ENCODE assay signal across 8 cellular contexts in the genomic region with DNA sequence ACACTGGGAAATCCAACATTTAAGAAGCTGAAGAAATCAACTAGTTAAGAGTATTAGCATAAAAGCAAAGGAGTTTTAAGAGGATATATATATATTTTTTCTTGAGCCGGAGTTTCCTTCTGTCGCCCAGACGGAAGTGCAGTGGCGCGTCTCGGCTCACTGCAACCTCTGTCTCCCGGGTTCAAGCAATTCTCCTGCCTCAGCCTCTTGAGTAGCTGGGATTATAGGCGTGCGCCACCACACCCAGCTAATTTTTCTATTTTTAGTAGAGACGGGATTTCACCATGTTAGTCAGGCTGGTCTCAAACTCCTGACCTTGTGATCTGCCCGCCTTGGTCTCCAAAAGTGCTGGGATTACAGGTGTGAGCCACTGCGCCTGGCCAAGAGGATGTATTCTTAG. TPM values are rescaled to one million over a fixed set of nuclear protein-coding genes. Genes with fewer than 3 reads are reported as not detected.
A peak's percentile ranks its signal among the peaks of the same experiment; 100 is the strongest.
DNase-seq lines count a peak whose midpoint lies in the region; ATAC-seq and TF ChIP-seq lines count a peak whose summit lies in the region.
"Not testable (repeated sequence)": the region's sequence is repeated elsewhere in the genome, so short reads cannot be mapped to it uniquely, and the experiment has no call there.

No MANE protein-coding gene starts in this region.

- POLR2A ChIA-PET in OCI-LY7 (lab: Charles Lee): interaction anchor here (0.7 to 2.1 kb wide), 5 partner anchors 8 to 15 kb away, joined by 3 to 7 read pairs (median 3); no protein-coding TSS in a partner anchor
- POLR2A ChIA-PET in activated CD4-positive, alpha-beta memory T cell treated with anti-CD3 and anti-CD28 coated beads for 36 hours (lab: Charles Lee): interaction anchor here (14.2 kb wide), 1 partner anchor 22 kb away, joined by 202 read pairs; no protein-coding TSS in a partner anchor

- not testable (repeated sequence) for H3K27me3 Mint-ChIP-seq in CD14-positive monocyte (ENCODE audit: low read depth in 3 of 3); activated CD4-positive, alpha-beta memory T cell treated with anti-CD3 and anti-CD28 coated beads for 36 hours; activated naive CD8-positive, alpha-beta T cell treated with anti-CD3 and anti-CD28 coated beads, Interleukin-2, amount 50 U/mL, for 24 hours; naive B cell; progenitor cell of endocrine pancreas; type B pancreatic cell

- not testable (repeated sequence) for H3K27ac ChIP-seq in OCI-LY7 (ENCODE audit: low read depth, low read length, poor library complexity, severe bottlenecking)
- H3K27ac ChIP-seq in epithelial cell of prostate: peak overlapping the region; percentile 19

- H3K36me3 Mint-ChIP-seq in CD14-positive monocyte (peaks cover 27 to 37% of the 10 kb centered on the region in 2 donors), naive B cell (peaks cover 10 to 14% of the 10 kb centered on the region in 2 donors), progenitor cell of endocrine pancreas (ENCODE audit: insufficient read depth) (peaks cover 11% of the 10 kb centered on the region), type B pancreatic cell (peaks cover 36% of the 10 kb centered on the region)
- H3K36me3 Mint-ChIP-seq in activated CD4-positive, alpha-beta memory T cell treated with anti-CD3 and anti-CD28 coated beads for 36 hours: peaks cover 40% of the 10 kb centered on the region
- H3K36me3 Mint-ChIP-seq in activated naive CD8-positive, alpha-beta T cell treated with anti-CD3 and anti-CD28 coated beads, Interleukin-2, amount 50 U/mL, for 24 hours (ENCODE audit: low read depth): peaks cover 53% of the 10 kb centered on the region

- not testable (repeated sequence) for BruUV-seq in OCI-LY7 (replicated peaks; lab: Mats Ljungman, UMichigan)

- H3K4me2 ChIP-seq in OCI-LY7 (ENCODE audit: low read length): 0 out of 2 replicates have a peak overlapping the region, but pooled peaks have one; percentile 38

- DNase-seq in CD14-positive monocyte (ENCODE audit: low spot score); OCI-LY7 (ENCODE audit: low spot score); activated CD4-positive, alpha-beta memory T cell treated with anti-CD3 and anti-CD28 coated beads for 36 hours; activated naive CD8-positive, alpha-beta T cell treated with anti-CD3 and anti-CD28 coated beads, Interleukin-2, amount 50 U/mL, for 24 hours; epithelial cell of prostate (ENCODE audit: low read depth, low spot score); naive B cell; progenitor cell of endocrine pancreas (ENCODE audit: low spot score, unreplicated experiment); type B pancreatic cell (ENCODE audit: extremely low spot score, unreplicated experiment): not testable (repeated sequence)

- not testable (repeated sequence) for H3K9me2 ChIP-seq in OCI-LY7 (ENCODE audit: insufficient read depth, low read length)

- peaks cover 57% of the 10 kb centered on the region for H3K4me1 Mint-ChIP-seq in CD14-positive monocyte
- H3K4me1 Mint-ChIP-seq in activated CD4-positive, alpha-beta memory T cell treated with anti-CD3 and anti-CD28 coated beads for 36 hours (ENCODE audit: low read depth): peaks cover 80% of the 10 kb centered on the region
- peaks cover 89% of the 10 kb centered on the region for H3K4me1 Mint-ChIP-seq in activated naive CD8-positive, alpha-beta T cell treated with anti-CD3 and anti-CD28 coated beads, Interleukin-2, amount 50 U/mL, for 24 hours
- H3K4me1 Mint-ChIP-seq in naive B cell: peaks cover 44 to 91% (median 74%) of the 10 kb centered on the region in 3 donors
- H3K4me1 Mint-ChIP-seq in progenitor cell of endocrine pancreas (ENCODE audit: low read depth): peaks cover 62% of the 10 kb centered on the region
- H3K4me1 Mint-ChIP-seq in type B pancreatic cell (ENCODE audit: unreplicated experiment): peaks cover 61% of the 10 kb centered on the region

- ATAC-seq in activated naive CD8-positive, alpha-beta T cell treated with anti-CD3 and anti-CD28 coated beads, Interleukin-2, amount 50 U/mL, for 24 hours; naive B cell (ENCODE audit: low read depth in 2 of 2): not testable (repeated sequence)

- not testable (repeated sequence) for H3K9me3 Mint-ChIP-seq in CD14-positive monocyte; activated CD4-positive, alpha-beta memory T cell treated with anti-CD3 and anti-CD28 coated beads for 36 hours; activated naive CD8-positive, alpha-beta T cell treated with anti-CD3 and anti-CD28 coated beads, Interleukin-2, amount 50 U/mL, for 24 hours; naive B cell; progenitor cell of endocrine pancreas (ENCODE audit: low read depth); type B pancreatic cell

- CTCF ChIA-PET in OCI-LY7 (lab: Charles Lee; ENCODE audit: unreplicated experiment): not testable (repeated sequence)
- CTCF ChIA-PET in activated CD4-positive, alpha-beta memory T cell treated with anti-CD3 and anti-CD28 coated beads for 36 hours (lab: Charles Lee): interaction anchor here (0.8 to 6.9 kb wide), 2 partner anchors 10 to 22 kb away, joined by 3 to 80 read pairs; no protein-coding TSS in a partner anchor

- not testable (repeated sequence) for TF ChIP-seq CTCF in CD14-positive monocyte (IDR thresholded peaks at IDR 0.05); OCI-LY7 (conservative IDR thresholded peaks at IDR 0.05; ENCODE audit: low read length); progenitor cell of endocrine pancreas (IDR thresholded peaks at IDR 0.05; ENCODE audit: unreplicated experiment); type B pancreatic cell (conservative IDR thresholded peaks at IDR 0.05)

- H3K4me3 Mint-ChIP-seq in CD14-positive monocyte; activated CD4-positive, alpha-beta memory T cell treated with anti-CD3 and anti-CD28 coated beads for 36 hours; activated naive CD8-positive, alpha-beta T cell treated with anti-CD3 and anti-CD28 coated beads, Interleukin-2, amount 50 U/mL, for 24 hours; progenitor cell of endocrine pancreas (ENCODE audit: low read depth): not testable (repeated sequence)
- H3K4me3 Mint-ChIP-seq in naive B cell: peak overlapping the region in 6 of 8 donors; percentile 6 to 55 (median 34)
- peak overlapping the region; percentile 8 for H3K4me3 Mint-ChIP-seq in type B pancreatic cell

- intact Hi-C loops in CD14-positive monocyte (cut with micrococcal nuclease); OCI-LY7 (cut with micrococcal nuclease; ENCODE audit: unreplicated experiment); activated CD4-positive, alpha-beta memory T cell treated with anti-CD3 and anti-CD28 coated beads for 36 hours (cut with micrococcal nuclease): not testable (repeated sequence)

- peaks cover 62% of the 10 kb centered on the region for H4K20me1 ChIP-seq in OCI-LY7 (ENCODE audit: insufficient read depth, low read length)

- H2AFZ ChIP-seq in OCI-LY7 (ENCODE audit: low read length): not testable (repeated sequence)

- H3K79me2 ChIP-seq in OCI-LY7 (ENCODE audit: insufficient read depth, low read depth, low read length): not testable (repeated sequence)

- not testable (repeated sequence) for H3K9me3 ChIP-seq in OCI-LY7 (ENCODE audit: low read length)

- H3K27ac Mint-ChIP-seq in CD14-positive monocyte (peak overlapping the region in 4 of 7 donors; percentile 53 to 76 (median 66)), naive B cell (peak overlapping the region in 4 of 6 donors; percentile 84 to 100 (median 90)), progenitor cell of endocrine pancreas (peak overlapping the region; percentile 89), type B pancreatic cell (peak overlapping the region; percentile 80)
- peak overlapping the region; percentile 66 for H3K27ac Mint-ChIP-seq in activated CD4-positive, alpha-beta memory T cell treated with anti-CD3 and anti-CD28 coated beads for 36 hours
- peak overlapping the region; percentile 9 for H3K27ac Mint-ChIP-seq in activated naive CD8-positive, alpha-beta T cell treated with anti-CD3 and anti-CD28 coated beads, Interleukin-2, amount 50 U/mL, for 24 hours

- H3K4me1 ChIP-seq in OCI-LY7 (ENCODE audit: insufficient read depth, low read length, poor library complexity, severe bottlenecking): peaks cover 69% of the 10 kb centered on the region

- peaks cover 89% of the 10 kb centered on the region for H3K36me3 ChIP-seq in OCI-LY7 (ENCODE audit: insufficient read depth, low read length)

- not testable (repeated sequence) for H3K4me3 ChIP-seq in OCI-LY7 (ENCODE audit: low read depth, low read length, poor library complexity, severe bottlenecking)

RNA-seq across cellular contexts. Expression of gene KMT2E, which starts 8.5 kb away (rescaled TPM):
- polyA plus RNA-seq in CD14-positive monocyte (10 to 100 TPM; 33.1 to 58.0 TPM), naive B cell (ENCODE audit: low read depth in 6 of 6) (100 to 1,000 TPM; 165 to 343 (median 213) TPM)
- total RNA-seq in OCI-LY7 (2014; rRNA removed; shearing (Covaris generic)): 50.1 and 52.5 TPM in 2 replicates
- total RNA-seq in OCI-LY7 (2022) (68.0 and 72.8 TPM in 2 replicates), progenitor cell of endocrine pancreas (107 TPM in 2 replicates), type B pancreatic cell (ENCODE audit: low replicate concordance) (63.0 and 75.6 TPM in 2 replicates)
- total RNA-seq in activated CD4-positive, alpha-beta memory T cell treated with anti-CD3 and anti-CD28 coated beads for 36 hours: 10 to 100 TPM; 92.1 to 98.6 TPM

Comparison
In these comparisons a context has a peak if more than half of its experiments do, and no peak if none do; other contexts are left out.
1. H3K27ac Mint-ChIP-seq: peak in every context shown above with its lines; median percentile 90 in naive B cell; 89 in progenitor cell of endocrine pancreas; 80 in type B pancreatic cell; 66 in activated CD4-positive, alpha-beta memory T cell treated with anti-CD3 and anti-CD28 coated beads for 36 hours; 66 in CD14-positive monocyte; 9 in activated naive CD8-positive, alpha-beta T cell treated with anti-CD3 and anti-CD28 coated beads, Interleukin-2, amount 50 U/mL, for 24 hours.